7 cellular contexts compared by ENCODE assay signal in the genomic region with DNA sequence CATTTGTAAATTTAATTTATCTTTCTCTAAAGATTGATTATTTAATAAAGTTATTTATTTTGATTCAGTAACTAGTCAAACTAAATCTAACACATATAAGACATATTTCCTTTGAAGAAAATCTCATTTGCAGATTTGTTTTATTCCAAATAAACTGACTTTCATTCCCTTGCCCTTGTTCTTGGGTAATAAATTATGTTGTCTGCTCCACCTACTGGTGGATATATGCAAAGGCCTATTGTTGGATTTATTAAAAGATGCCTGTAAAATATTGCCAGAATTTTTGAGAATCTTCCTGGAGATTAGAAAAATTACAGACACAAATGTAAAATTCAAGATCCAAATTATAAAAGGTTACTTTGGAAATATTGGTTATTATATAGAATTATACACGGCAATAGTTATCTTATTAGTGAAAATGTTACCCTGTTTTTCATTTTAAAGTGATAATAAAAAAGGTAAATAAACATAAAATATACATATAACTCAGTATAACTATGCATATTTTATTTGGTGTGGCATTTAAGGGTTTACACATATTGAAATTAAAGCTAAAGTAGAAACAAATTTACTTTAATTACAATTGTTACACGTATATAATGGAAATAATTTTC.
DNase-seq lines count a peak whose midpoint lies in the region; ATAC-seq and TF ChIP-seq lines count a peak whose summit lies in the region.

No MANE protein-coding gene starts in this region.

- no peak for ATAC-seq in GM21367 (IDR thresholded peaks at IDR 0.05; ENCODE audit: unreplicated experiment)

- peak; percentile 42 for TF ChIP-seq CTCF in GM12873 (IDR thresholded peaks at IDR 0.05; ENCODE audit: insufficient read depth, low read depth, low read length, missing control alignments)

- DNase-seq in RPMI8226, result peak; percentile 39
- peak; percentile 62 for DNase-seq in fibroblast of peridontal ligament (ENCODE audit: extremely low read depth)
- DNase-seq in stromal cell of bone marrow (ENCODE audit: low read depth), result peak; percentile 16
- no peak for DNase-seq in NCI-H187 (lab: John Stamatoyannopoulos, UW)

- TF ChIP-seq EP300 in Ishikawa (IDR thresholded peaks at IDR 0.05; ENCODE audit: borderline replicate concordance), result no peak

- peak; percentile 59 for TF ChIP-seq RAD21 in Ishikawa (IDR thresholded peaks at IDR 0.05; ENCODE audit: low read depth)

TF ChIP-seq in Ishikawa, 13 proteins besides CTCF, POLR2A, EP300 and RAD21:
- TF ChIP-seq TEAD4 (IDR thresholded peaks at IDR 0.05) (no peak), TCF12 (IDR thresholded peaks at IDR 0.05; ENCODE audit: low read depth) (no peak), NFIC (IDR thresholded peaks at IDR 0.05) (no peak), REST (IDR thresholded peaks at IDR 0.05; ENCODE audit: low read depth) (no peak), EGR1 (IDR thresholded peaks at IDR 0.05) (no peak), FOXM1 (IDR thresholded peaks at IDR 0.05; ENCODE audit: borderline replicate concordance, low read depth) (no peak), ZBTB7A (IDR thresholded peaks at IDR 0.05; ENCODE audit: low read depth) (no peak)

Comparison
In these comparisons a context has a peak if more than half of its experiments do, and no peak if none do; other contexts are left out.
1. DNase-seq: peak in RPMI8226 (single experiment), fibroblast of peridontal ligament (single experiment) and stromal cell of bone marrow (single experiment); none in NCI-H187 (0 of 2).